21 cellular contexts compared by ENCODE assay signal in genomic region chr22:29720824-29721323, GRCh38. TPM values are rescaled to one million over a fixed set of nuclear protein-coding genes. Genes with fewer than 3 reads are reported as not detected.
DNase-seq lines count a peak whose midpoint lies in the region; ATAC-seq and TF ChIP-seq lines count a peak whose summit lies in the region.
"Had no signal": no experiment of that assay in that cellular context is flagged by ENCODE, and none has a peak within 500 bp of the region (broad histone marks: within the 10 kb centered on the region; RNA-seq: fewer than 3 reads in every experiment).

No MANE protein-coding gene starts in this region.

- H3K4me3 ChIP-seq in GM23338 (peak overlapping the region; percentile 60), PC-9 (no peak overlapping the region; the same call in 1 of the 2 replicates), esophagus muscularis mucosa (peak overlapping the region; percentile 32 to 49 (median 40)), psoas muscle (peak overlapping the region; percentile 46), colonic mucosa (no peak overlapping the region)

- H3K27me3 ChIP-seq in GM23338 (ENCODE audit: insufficient read depth) (peaks cover 54% of the 10 kb centered on the region), PC-9 (ENCODE audit: insufficient read depth, low read depth) (peaks cover 20% of the 10 kb centered on the region), esophagus muscularis mucosa (peaks cover 6 to 88% (median 23%) of the 10 kb centered on the region in 4 donors), psoas muscle (ENCODE audit: insufficient read depth in 3 of 3, low read length in 2 of 3) (peaks cover 0 to 23% (median 6%) of the 10 kb centered on the region in 3 donors), colonic mucosa (peaks cover 28% of the 10 kb centered on the region)

- H3K27ac ChIP-seq in GM23338 (ENCODE audit: low read depth) (no peak overlapping the region), PC-9 (no peak overlapping the region), esophagus muscularis mucosa (replicated peaks in 1 of 4) (no peak overlapping the region), psoas muscle (no peak overlapping the region), colonic mucosa (no peak overlapping the region)
- H3K27ac ChIP-seq: tibial artery had no signal

- H2AFZ ChIP-seq in GM23338 (peak overlapping the region; percentile 72; the same call in 1 of the 2 replicates), PC-9 (0 out of 2 replicates have a peak overlapping the region, but pooled peaks have one; percentile 58)

- BruUV-seq in PC-9 (replicated peaks; lab: Mats Ljungman, UMichigan): no TSS peak

- H3K4me1 ChIP-seq in GM23338 (ENCODE audit: insufficient read depth) (no peaks in the 10 kb centered on the region; the same call in 1 of the 2 replicates), PC-9 (replicated peaks; ENCODE audit: insufficient read depth) (no peaks in the 10 kb centered on the region), esophagus muscularis mucosa (peaks cover 3 to 19% (median 16%) of the 10 kb centered on the region in 4 donors), psoas muscle (no peaks in the 10 kb centered on the region), colonic mucosa (no peaks in the 10 kb centered on the region)

- 0% methylated on average over 3 of the region's 50 CpGs for whole genome bisulfite sequencing in esophagus muscularis mucosa
- 5 to 9% (median 8%) methylated on average over 13 to 50 of the region's 50 CpGs for WGBS in psoas muscle, 3 donors

- H3K9me3 Mint-ChIP-seq in GM23338 (no peaks in the 10 kb centered on the region), endothelial cell (ENCODE audit: unreplicated experiment) (no peaks in the 10 kb centered on the region)
- H3K9me3 Mint-ChIP-seq: stimulated activated memory B cell treated with anti-CD40 and anti-IgM and Interleukin-4, amounts not matched to agents 10 μg/mL and 1 μg/mL and 100 μg/mL, for 72 hours had no signal

- H3K27me3 Mint-ChIP-seq in GM23338 (ENCODE audit: insufficient read depth, low read depth, poor library complexity) (peaks cover 46% of the 10 kb centered on the region), endothelial cell (ENCODE audit: unreplicated experiment) (peaks cover 14% of the 10 kb centered on the region)

- H3K4me3 Mint-ChIP-seq in GM23338: no peak overlapping the region
- H3K4me3 Mint-ChIP-seq in endothelial cell (ENCODE audit: unreplicated experiment): no peak overlapping the region
- H3K4me3 Mint-ChIP-seq: activated CD8-positive, alpha-beta memory T cell treated with anti-CD3 and anti-CD28 coated beads, Interleukin-2, amount 10 ng/mL, durations not matched to agents 7 days and 5 days; stimulated activated memory B cell treated with anti-CD40 and anti-IgM and Interleukin-4, amounts not matched to agents 10 μg/mL and 1 μg/mL and 100 μg/mL, for 72 hours had no signal

- no peak overlapping the region for H3K27ac Mint-ChIP-seq in GM23338
- no peak overlapping the region for H3K27ac Mint-ChIP-seq in endothelial cell (ENCODE audit: unreplicated experiment)
- H3K27ac Mint-ChIP-seq: activated CD8-positive, alpha-beta memory T cell treated with anti-CD3 and anti-CD28 coated beads, Interleukin-2, amount 10 ng/mL, durations not matched to agents 7 days and 5 days; stimulated activated memory B cell treated with anti-CD40 and anti-IgM and Interleukin-4, amounts not matched to agents 10 μg/mL and 1 μg/mL and 100 μg/mL, for 72 hours had no signal

- TF ChIP-seq EP300 in esophagus muscularis mucosa (IDR thresholded peaks at IDR 0.05): no peak

- H3K9me2 ChIP-seq in GM23338 (ENCODE audit: insufficient read depth): no peaks in the 10 kb centered on the region
- no peaks in the 10 kb centered on the region for H3K9me2 ChIP-seq in PC-9 (ENCODE audit: insufficient read depth)

- no peak for TF ChIP-seq POLR2A in esophagus muscularis mucosa (IDR thresholded peaks at IDR 0.05; ENCODE audit: low read depth)

- no peak overlapping the region for H3K9ac ChIP-seq in colonic mucosa (ENCODE audit: low read depth in 2 of 2, low read length in 2 of 2)

- H3K36me3 Mint-ChIP-seq in GM23338 (ENCODE audit: low read depth) (no peaks in the 10 kb centered on the region), endothelial cell (ENCODE audit: low read depth, unreplicated experiment) (no peaks in the 10 kb centered on the region)
- H3K36me3 Mint-ChIP-seq: activated CD8-positive, alpha-beta memory T cell treated with anti-CD3 and anti-CD28 coated beads, Interleukin-2, amount 10 ng/mL, durations not matched to agents 7 days and 5 days; stimulated activated memory B cell treated with anti-CD40 and anti-IgM and Interleukin-4, amounts not matched to agents 10 μg/mL and 1 μg/mL and 100 μg/mL, for 72 hours had no signal

- no peaks in the 10 kb centered on the region for H3K36me3 ChIP-seq in GM23338 (ENCODE audit: insufficient read depth)
- H3K36me3 ChIP-seq in PC-9 (ENCODE audit: low read depth): no peaks in the 10 kb centered on the region
- no peaks in the 10 kb centered on the region for H3K36me3 ChIP-seq in esophagus muscularis mucosa
- H3K36me3 ChIP-seq in psoas muscle (ENCODE audit: insufficient read depth in 1 of 2, low read depth in 1 of 2): no peaks in the 10 kb centered on the region
- no peaks in the 10 kb centered on the region for H3K36me3 ChIP-seq in colonic mucosa
- H3K36me3 ChIP-seq: adrenal gland, tibial artery had no signal

- POLR2A ChIA-PET in PC-9 (lab: Charles Lee; ENCODE audit: unreplicated experiment): no interaction called here

- TF ChIP-seq CTCF in GM23338 (conservative IDR thresholded peaks at IDR 0.05; ENCODE audit: low read depth in 2 of 2) (no peak), PC-9 (conservative IDR thresholded peaks at IDR 0.05) (no peak), esophagus muscularis mucosa (IDR thresholded peaks at IDR 0.05) (no peak), psoas muscle (IDR thresholded peaks at IDR 0.05) (no peak), colonic mucosa (IDR thresholded peaks at IDR 0.05) (no peak), endothelial cell (IDR thresholded peaks at IDR 0.05; ENCODE audit: unreplicated experiment) (no peak)

- no peak for ATAC-seq in GM23338
- no peak for ATAC-seq in psoas muscle
- ATAC-seq: activated CD8-positive, alpha-beta memory T cell treated with anti-CD3 and anti-CD28 coated beads, Interleukin-2, amount 10 ng/mL, durations not matched to agents 7 days and 5 days; stimulated activated memory B cell treated with anti-CD40 and anti-IgM and Interleukin-4, amounts not matched to agents 10 μg/mL and 1 μg/mL and 100 μg/mL, for 72 hours had no signal

- intact Hi-C loops in PC-9 (cut with micrococcal nuclease; ENCODE audit: unreplicated experiment): no loop called here
- intact Hi-C loops in esophagus muscularis mucosa (cut with DNase I): no loop called here
- intact Hi-C loops in psoas muscle (cut with DNase I): no loop called here
- intact Hi-C loops in colonic mucosa (cut with DNase I): no loop called here

- H3K4me2 ChIP-seq in GM23338 (peak overlapping the region; percentile 87), PC-9 (peak overlapping the region; percentile 59; the same call in 1 of the 2 replicates)

- DNase-seq in GM23338 (ENCODE audit: low spot score) (no peak), PC-9 (no peak), esophagus muscularis mucosa (ENCODE audit: extremely low spot score) (no peak), psoas muscle (no peak), colonic mucosa (no peak), endothelial cell (ENCODE audit: low spot score) (no peak), epidermal melanocyte (ENCODE audit: insufficient read length, low spot score) (no peak)
- DNase-seq: activated CD4-positive, alpha-beta T cell treated with anti-CD3 and anti-CD28 coated beads for 1 hour; activated CD8-positive, alpha-beta memory T cell treated with anti-CD3 and anti-CD28 coated beads, Interleukin-2, amount 10 ng/mL, durations not matched to agents 7 days and 5 days; activated effector memory CD4-positive, alpha-beta T cell treated with Interleukin-2 at 50 U/mL for 16 hours; adrenal gland; cerebellar nuclear complex; foreskin fibroblast; Kasumi-1; NCI-H1105 treated with DMSO at 0.1 percent for 48 hours; SHP77 treated with DMSO at 0.1 percent for 48 hours; T-helper 2 cell; tibial artery had no signal

- H3K9me3 ChIP-seq in PC-9 (ENCODE audit: insufficient read depth, low read depth): no peaks in the 10 kb centered on the region
- no peaks in the 10 kb centered on the region for H3K9me3 ChIP-seq in esophagus muscularis mucosa
- no peaks in the 10 kb centered on the region for H3K9me3 ChIP-seq in psoas muscle
- no peaks in the 10 kb centered on the region for H3K9me3 ChIP-seq in colonic mucosa
- H3K9me3 ChIP-seq: adrenal gland, tibial artery had no signal

- H3F3A ChIP-seq in GM23338 (replicated peaks; ENCODE audit: low read depth): 0 out of 2 replicates have a peak, but pooled peaks cover 3% of the 10 kb centered on the region
- H3F3A ChIP-seq in PC-9 (ENCODE audit: insufficient read depth, low read depth): no peaks in the 10 kb centered on the region

- CTCF ChIA-PET in PC-9 (lab: Charles Lee): no interaction called here

- H3K79me2 ChIP-seq in GM23338 (replicated peaks; ENCODE audit: insufficient read depth) (no peaks in the 10 kb centered on the region), PC-9 (ENCODE audit: low read depth) (no peaks in the 10 kb centered on the region)

- peaks cover 10% of the 10 kb centered on the region; the same call in 2 of the 3 replicates for H3K4me1 Mint-ChIP-seq in GM23338
- no peaks in the 10 kb centered on the region for H3K4me1 Mint-ChIP-seq in endothelial cell (ENCODE audit: unreplicated experiment)
- H3K4me1 Mint-ChIP-seq: activated CD8-positive, alpha-beta memory T cell treated with anti-CD3 and anti-CD28 coated beads, Interleukin-2, amount 10 ng/mL, durations not matched to agents 7 days and 5 days had no signal

- no peaks in the 10 kb centered on the region for H4K20me1 ChIP-seq in GM23338 (replicated peaks; ENCODE audit: insufficient read depth)
- 0 out of 2 replicates have a peak, but pooled peaks cover 4% of the 10 kb centered on the region for H4K20me1 ChIP-seq in PC-9 (ENCODE audit: insufficient read depth)

RNA-seq across cellular contexts. Expression of gene CABP7, which starts 1.1 kb away (rescaled TPM):
- 0.24 and 0.35 TPM in 2 replicates for total RNA-seq in GM23338 (2014; rRNA removed; shearing (Covaris generic))
- polyA plus RNA-seq in GM23338 (2016; fragmentation: Nextera tagmentation; extraction: Ambion mirVana) (0.06 and 0.23 TPM in 2 replicates), psoas muscle (under 1 TPM; 0.03 to 0.07 (median 0.04) TPM)
- total RNA-seq in PC-9 (2021) (0.11 TPM in 1 of 2 replicates, not detected in the other), esophagus muscularis mucosa (under 1 TPM; under 0.01 to 0.99 (median 0.54) TPM), psoas muscle (not detected), colonic mucosa (under 1 TPM in 1 of 2 donors, not detected in 1; 0.50 TPM), endothelial cell (ENCODE audit: unreplicated experiment) (not detected)
- total RNA-seq: activated CD8-positive, alpha-beta memory T cell treated with anti-CD3 and anti-CD28 coated beads, Interleukin-2, amount 10 ng/mL, durations not matched to agents 7 days and 5 days; lower leg skin; posterior vena cava had no signal

RNA-seq across cellular contexts. Expression of gene ZMAT5, which starts 45.9 kb away (rescaled TPM):
- 12.2 and 14.6 TPM in 2 replicates for total RNA-seq in GM23338 (2014; rRNA removed; shearing (Covaris generic))
- polyA plus RNA-seq in GM23338 (2016; fragmentation: Nextera tagmentation; extraction: Ambion mirVana) (25.1 and 25.4 TPM in 2 replicates), psoas muscle (10 to 100 TPM; 27.6 to 46.1 (median 38.0) TPM)
- total RNA-seq in PC-9 (2021) (14.2 and 15.5 TPM in 2 replicates), esophagus muscularis mucosa (10 to 100 TPM; 13.3 to 33.8 (median 23.1) TPM), psoas muscle (10 to 100 TPM; 12.1 to 32.0 (median 21.8) TPM), colonic mucosa (10 to 100 TPM; 11.9 to 14.3 TPM), endothelial cell (ENCODE audit: unreplicated experiment) (20.2 TPM)

RNA-seq across cellular contexts. Expression of gene UQCR10, which starts 46.3 kb away (rescaled TPM):
- total RNA-seq in GM23338 (2014; rRNA removed; shearing (Covaris generic)): 78.0 and 91.3 TPM in 2 replicates
- 535 and 550 TPM in 2 replicates for polyA plus RNA-seq in GM23338 (2016; fragmentation: Nextera tagmentation; extraction: Ambion mirVana)
- 85.4 and 103 TPM in 2 replicates for total RNA-seq in PC-9 (2021)
- total RNA-seq in esophagus muscularis mucosa: 10 to 100 TPM; 57.5 to 81.7 (median 59.0) TPM
- total RNA-seq in psoas muscle: 100 to 1,000 TPM; 247 to 422 (median 337) TPM
- 100 to 1,000 TPM; 411 to 533 (median 483) TPM for polyA plus RNA-seq in psoas muscle
- total RNA-seq in colonic mucosa: 100 to 1,000 TPM; 171 to 217 TPM
- total RNA-seq in endothelial cell (ENCODE audit: unreplicated experiment): 84.6 TPM

Comparison
In these comparisons a context has a peak if more than half of its experiments do, and no peak if none do; other contexts are left out.
1. H3K4me3 ChIP-seq: peak in GM23338 (single experiment), esophagus muscularis mucosa (4 of 4) and psoas muscle (single experiment); none in PC-9 (single experiment) and colonic mucosa (single experiment).